In the genomic region with DNA sequence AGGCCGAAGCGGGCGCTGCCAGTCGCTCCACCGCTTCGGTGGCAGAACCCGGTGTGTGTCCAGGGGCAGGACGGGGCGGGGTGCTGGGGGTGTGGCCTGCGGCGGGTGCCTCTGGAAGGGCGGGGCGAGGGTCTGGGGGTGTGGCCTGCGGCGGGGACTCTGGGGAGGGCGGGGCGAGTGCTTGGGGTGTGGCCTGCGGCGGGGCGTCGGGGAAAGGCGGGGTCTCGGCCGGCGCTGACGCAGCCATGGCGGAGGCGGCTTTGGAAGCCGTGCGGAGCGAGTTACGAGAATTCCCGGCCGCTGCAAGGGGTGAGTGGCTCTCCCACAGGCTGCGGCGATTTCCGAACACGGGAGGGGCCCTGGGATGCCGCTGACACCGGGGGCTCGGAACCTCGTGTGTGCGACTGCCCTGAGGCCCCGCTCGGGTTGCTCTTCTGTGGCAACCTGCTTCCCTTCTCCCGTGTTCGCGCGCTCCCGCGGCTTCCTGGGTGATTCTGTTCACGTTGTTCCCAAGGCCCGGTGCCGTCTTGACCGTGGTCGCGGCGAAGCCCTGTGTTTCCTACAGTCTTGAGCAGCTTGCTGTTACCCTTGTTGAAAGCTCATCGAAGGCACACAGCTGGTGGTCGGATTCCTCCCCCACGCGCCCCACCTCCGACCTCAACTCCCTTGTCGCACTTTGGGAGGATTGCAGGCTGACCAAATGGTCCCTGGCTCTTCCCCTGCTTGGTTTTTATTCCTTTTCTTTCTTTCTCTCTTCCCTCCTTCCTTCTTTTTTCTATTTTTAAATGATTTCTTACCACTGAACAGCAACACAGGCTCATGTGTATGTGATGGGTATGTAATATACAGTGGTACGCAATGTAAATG, we compare ENCODE assay signal across 8 cellular contexts. TPM values are rescaled to one million over a fixed set of nuclear protein-coding genes. Genes with fewer than 3 reads are reported as not detected.
DNase-seq lines count a peak whose midpoint lies in the region; ATAC-seq and TF ChIP-seq lines count a peak whose summit lies in the region.

Gene JMJD7 (plus strand): TSS at position 213 of the 867 bp plus-strand sequence. CDS start 33 bp downstream, at position 246.

- H3K23ac ChIP-seq in neuronal stem cell (ENCODE audit: low read depth, low read length, poor library complexity): peak within 1 kb of the TSS; percentile 22

- no peak within 1 kb of the TSS for H2BK5ac ChIP-seq in neuronal stem cell (ENCODE audit: low read length)

- DNase-seq in DMS53 treated with DMSO at 0.1 percent for 48 hours (lab: John Stamatoyannopoulos, UW; ENCODE audit: unreplicated experiment): peak; percentile 35
- DNase-seq in Kasumi-1 (lab: John Stamatoyannopoulos, UW): peak; percentile 31 to 40
- peak; percentile 86 to 96 for DNase-seq in SJSA1 (ENCODE audit: low read depth in 1 of 2, low spot score in 2 of 2)
- peak; percentile 96 for DNase-seq in activated gamma-delta T cell treated with anti-CD3 and anti-CD28 coated beads, Interleukin-2, amount 50 U/mL, for 16 hours (ENCODE audit: low read depth)
- peak in 1 of 2 donors; percentile 64 for DNase-seq in foreskin keratinocyte
- DNase-seq in neuronal stem cell (ENCODE audit: low spot score): peak; percentile 85
- DNase-seq in stromal cell of bone marrow (ENCODE audit: low read depth): peak; percentile 69

- no CpG with 5 or more reads among the region's 65 CpGs for WGBS in neuronal stem cell (ENCODE audit: extremely low coverage in 2 of 2, insufficient read length in 2 of 2, insufficient replicate concordance in 1 of 2), 2 donors

- H2BK12ac ChIP-seq in neuronal stem cell (ENCODE audit: low read length): no peak within 1 kb of the TSS

- peak within 1 kb of the TSS; percentile 23 for H3K18ac ChIP-seq in neuronal stem cell (ENCODE audit: low read length)

- ATAC-seq in GM21619 (IDR thresholded peaks at IDR 0.05; ENCODE audit: unreplicated experiment) (peak; percentile 60), foreskin keratinocyte (peak; percentile 64)

- H3K79me1 ChIP-seq in neuronal stem cell (ENCODE audit: low read depth, low read length): peaks cover 5% of the 10 kb centered on the region

- no peak within 1 kb of the TSS for H4K91ac ChIP-seq in neuronal stem cell (ENCODE audit: low read depth, low read length, poor library complexity)

- peak within 1 kb of the TSS; percentile 89 for H3K9ac ChIP-seq in neuronal stem cell (ENCODE audit: low read depth, low read length, poor library complexity)

- peak within 1 kb of the TSS; percentile 93 for H3K4me2 ChIP-seq in neuronal stem cell (ENCODE audit: insufficient read depth, low read length, poor library complexity, severe bottlenecking)

- no peak within 1 kb of the TSS for H4K8ac ChIP-seq in neuronal stem cell (ENCODE audit: low read depth, low read length)

- no peak within 1 kb of the TSS for H3K14ac ChIP-seq in neuronal stem cell (ENCODE audit: low read length)

- H3K27ac ChIP-seq in SJSA1: peak within 1 kb of the TSS; percentile 46; the same call in 1 of the 2 replicates
- peak within 1 kb of the TSS; percentile 58 for H3K27ac ChIP-seq in foreskin keratinocyte
- no peak within 1 kb of the TSS for H3K27ac ChIP-seq in neuronal stem cell (replicated peaks; ENCODE audit: low read length)

- H3K36me3 ChIP-seq in SJSA1 (peaks cover 32% of the 10 kb centered on the region), neuronal stem cell (replicated peaks in 1 of 2; ENCODE audit: control insufficient read depth in 2 of 2, insufficient read depth in 2 of 2, low read length in 2 of 2) (peaks cover 9 to 53% of the 10 kb centered on the region in 2 donors)

- H2BK15ac ChIP-seq in neuronal stem cell (ENCODE audit: low read length): no peak within 1 kb of the TSS

- TF ChIP-seq CTCF in foreskin keratinocyte (conservative IDR thresholded peaks at IDR 0.05): no peak

- H3K9me3 ChIP-seq in SJSA1 (replicated peaks): no peaks in the 10 kb centered on the region
- H3K9me3 ChIP-seq in neuronal stem cell (replicated peaks in 1 of 2; ENCODE audit: control insufficient read depth in 2 of 2, insufficient read depth in 1 of 2, low read depth in 1 of 2, low read length in 2 of 2): no peaks in the 10 kb centered on the region

- no peak within 1 kb of the TSS for H2BK120ac ChIP-seq in neuronal stem cell (ENCODE audit: low read depth, low read length)

- H3K4me3 ChIP-seq in SJSA1 (peak within 1 kb of the TSS; percentile 87), neuronal stem cell (ENCODE audit: low read length in 2 of 2) (peak within 1 kb of the TSS; percentile 90 to 94)

- no peak within 1 kb of the TSS for H3K4ac ChIP-seq in neuronal stem cell (ENCODE audit: low read length)

- peak within 1 kb of the TSS; percentile 97 for H2AFZ ChIP-seq in neuronal stem cell (ENCODE audit: low read length)

- H3K27me3 ChIP-seq in SJSA1 (replicated peaks) (no peaks in the 10 kb centered on the region), foreskin keratinocyte (no peaks in the 10 kb centered on the region), neuronal stem cell (ENCODE audit: control insufficient read depth in 3 of 3, insufficient read depth in 3 of 3, low read depth in 1 of 3, low read length in 3 of 3) (no peaks in the 10 kb centered on the region)

- H3K4me1 ChIP-seq in SJSA1 (replicated peaks) (peaks cover 14% of the 10 kb centered on the region), foreskin keratinocyte (peaks cover 15% of the 10 kb centered on the region), neuronal stem cell (ENCODE audit: control insufficient read depth in 2 of 2, insufficient read depth in 1 of 2, low read depth in 1 of 2, low read length in 2 of 2) (peaks cover 8% of the 10 kb centered on the region in 2 donors)

- peak within 1 kb of the TSS; percentile 53 for H2AK5ac ChIP-seq in neuronal stem cell (ENCODE audit: low read depth, low read length)

RNA-seq across cellular contexts. Expression of gene JMJD7, which starts in this region (rescaled TPM):
- 7.1 and 9.4 TPM in 2 replicates for total RNA-seq in SJSA1 (2014; rRNA removed; shearing (Covaris generic))
- total RNA-seq in foreskin keratinocyte: 15.5 and 19.2 TPM in 2 replicates
- 20.5 and 22.9 TPM in 2 replicates for polyA plus RNA-seq in foreskin keratinocyte
- 14.4 TPM for polyA plus RNA-seq in neuronal stem cell (2013, experiment 1 of 2)
- polyA plus RNA-seq in neuronal stem cell (2013, experiment 2 of 2): 14.3 TPM
